In genomic region chr1:234875328-234875952, GRCh38 we compare ENCODE assay signal across 1 cellular context.
TF ChIP-seq lines count a peak whose summit lies in the region.

No MANE protein-coding gene starts in this region.

TF ChIP-seq in K562, 482 proteins besides CTCF, POLR2A, EP300 and RAD21 (continued from another document and continues in another):
- TF ChIP-seq CREB3L1 (IDR thresholded peaks at IDR 0.05; ENCODE audit: borderline replicate concordance, low read depth) = no peak
- no peak for TF ChIP-seq ZNF551 (CRISPR knock-in tag; IDR thresholded peaks at IDR 0.05)
- TF ChIP-seq TSHZ1 (CRISPR knock-in tag; IDR thresholded peaks at IDR 0.05) = 0 out of 2 replicates have a peak, but pooled peaks have one; percentile 59
- no peak for TF ChIP-seq THAP7 (CRISPR knock-in tag; IDR thresholded peaks at IDR 0.05)
- TF ChIP-seq TEAD2 (tag; IDR thresholded peaks at IDR 0.05) = no peak
- TF ChIP-seq NCOA6 (IDR thresholded peaks at IDR 0.05) = no peak
- TF ChIP-seq MAZ (CRISPR knock-in tag; conservative IDR thresholded peaks at IDR 0.05 in 1 of 2, IDR thresholded peaks at IDR 0.05 in 1 of 2) = no peak
- TF ChIP-seq ZNF444 (CRISPR knock-in tag; IDR thresholded peaks at IDR 0.05) = 0 out of 2 replicates have a peak, but pooled peaks have one; percentile 21
- no peak for TF ChIP-seq RAD51 (IDR thresholded peaks at IDR 0.05; ENCODE audit: borderline replicate concordance, low read depth)
- peak; percentile 40; the same call in 1 of the 2 replicates for TF ChIP-seq ZBTB9 (CRISPR knock-in tag; IDR thresholded peaks at IDR 0.05)
- no peak for TF ChIP-seq TAL1 (IDR thresholded peaks at IDR 0.05)
- no peak for TF ChIP-seq FOXJ3 (CRISPR knock-in tag; IDR thresholded peaks at IDR 0.05)
- TF ChIP-seq POLR2H (tag; IDR thresholded peaks at IDR 0.05; ENCODE audit: low read depth) = no peak
- no peak for TF ChIP-seq TBL1XR1 (IDR thresholded peaks at IDR 0.05; ENCODE audit: low read length in 2 of 2)
- TF ChIP-seq DPF2 (IDR thresholded peaks at IDR 0.05) = no peak
- TF ChIP-seq ARID4B (CRISPR knock-in tag; IDR thresholded peaks at IDR 0.05) = no peak
- no peak for TF ChIP-seq ZNF764 (CRISPR knock-in tag; IDR thresholded peaks at IDR 0.05; ENCODE audit: low read depth)
- TF ChIP-seq OTX1 (CRISPR knock-in tag; IDR thresholded peaks at IDR 0.05) = 0 out of 2 replicates have a peak, but pooled peaks have one; percentile 44
- TF ChIP-seq STAG1 (CRISPR knock-in tag; IDR thresholded peaks at IDR 0.05; ENCODE audit: borderline replicate concordance) = no peak
- TF ChIP-seq LARP7 (IDR thresholded peaks at IDR 0.05) = no peak
- no peak for TF ChIP-seq E2F5 (CRISPR knock-in tag; IDR thresholded peaks at IDR 0.05)
- no peak for TF ChIP-seq MCM2 (IDR thresholded peaks at IDR 0.05; ENCODE audit: low read depth)
- peak; percentile 19; the same call in 1 of the 2 replicates for TF ChIP-seq ZNF707 (CRISPR knock-in tag; conservative IDR thresholded peaks at IDR 0.05)
- TF ChIP-seq SRF (CRISPR knock-in tag; IDR thresholded peaks at IDR 0.05) = no peak
- TF ChIP-seq ERF (CRISPR knock-in tag; IDR thresholded peaks at IDR 0.05) = no peak
- 0 out of 2 replicates have a peak, but pooled peaks have one; percentile 54 for TF ChIP-seq ZNF75A (CRISPR knock-in tag; IDR thresholded peaks at IDR 0.05)
- no peak for TF ChIP-seq MNT (conservative IDR thresholded peaks at IDR 0.05)
- TF ChIP-seq PKNOX1 (IDR thresholded peaks at IDR 0.05) = no peak
- no peak for TF ChIP-seq TRIM25 (IDR thresholded peaks at IDR 0.05; ENCODE audit: borderline replicate concordance)
- TF ChIP-seq CBX3 (IDR thresholded peaks at IDR 0.05; ENCODE audit: borderline replicate concordance in 1 of 2, low read length in 2 of 2) = no peak
